In genomic region chr4:102343964-102344519, GRCh38 we compare ENCODE assay signal across 8 cellular contexts.
DNase-seq lines count a peak whose midpoint lies in the region; ATAC-seq and FAIRE-seq lines count a peak whose summit lies in the region.
"Had no signal": no experiment of that assay in that cellular context is flagged by ENCODE, and none has a peak within 500 bp of the region (broad histone marks: within the 10 kb centered on the region; RNA-seq: fewer than 3 reads in every experiment).

No MANE protein-coding gene starts in this region.

- peak; percentile 56 for DNase-seq in NCI-H2029 treated with DMSO at 0.1 percent for 48 hours (lab: John Stamatoyannopoulos, UW)
- DNase-seq in activated naive CD8-positive, alpha-beta T cell treated with anti-CD3 and anti-CD28 coated beads, Interleukin-2, amount 50 U/mL, for 24 hours: no peak
- peak; percentile 1 to 70 for DNase-seq in stimulated activated CD4-positive, alpha-beta T cell treated with anti-CD3 and anti-CD28 coated beads, Interleukin-4, amount 100 ng/mL, for 4 hours
- no peak for DNase-seq in NCI-H146 treated with DMSO at 0.1 percent for 48 hours (lab: John Stamatoyannopoulos, UW; ENCODE audit: unreplicated experiment)

- peak overlapping the region; percentile 98 for H3K27ac Mint-ChIP-seq in activated naive CD8-positive, alpha-beta T cell treated with anti-CD3 and anti-CD28 coated beads, Interleukin-2, amount 50 U/mL, for 24 hours

- H3K27me3 Mint-ChIP-seq in activated naive CD8-positive, alpha-beta T cell treated with anti-CD3 and anti-CD28 coated beads, Interleukin-2, amount 50 U/mL, for 24 hours: no peaks in the 10 kb centered on the region

- H3K9me3 Mint-ChIP-seq in activated naive CD8-positive, alpha-beta T cell treated with anti-CD3 and anti-CD28 coated beads, Interleukin-2, amount 50 U/mL, for 24 hours: no peaks in the 10 kb centered on the region

- H3K36me3 Mint-ChIP-seq in activated naive CD8-positive, alpha-beta T cell treated with anti-CD3 and anti-CD28 coated beads, Interleukin-2, amount 50 U/mL, for 24 hours (ENCODE audit: low read depth): peaks cover 32% of the 10 kb centered on the region

- ATAC-seq in GM18520 (IDR thresholded peaks at IDR 0.05; ENCODE audit: unreplicated experiment) (peak; percentile 1), HG02678 (IDR thresholded peaks at IDR 0.05; ENCODE audit: unreplicated experiment) (peak; percentile 36)
- peak; percentile 32 for ATAC-seq in activated naive CD8-positive, alpha-beta T cell treated with anti-CD3 and anti-CD28 coated beads, Interleukin-2, amount 50 U/mL, for 24 hours

- H3K4me3 Mint-ChIP-seq in activated naive CD8-positive, alpha-beta T cell treated with anti-CD3 and anti-CD28 coated beads, Interleukin-2, amount 50 U/mL, for 24 hours: peak overlapping the region; percentile 90

- peaks cover 55% of the 10 kb centered on the region for H3K4me1 Mint-ChIP-seq in activated naive CD8-positive, alpha-beta T cell treated with anti-CD3 and anti-CD28 coated beads, Interleukin-2, amount 50 U/mL, for 24 hours

- FAIRE-seq in islet of Langerhans (lab: Jason Lieb, UNC): peak; percentile 24
- FAIRE-seq: colon had no signal

Comparison
In these comparisons a context has a peak if more than half of its experiments do, and no peak if none do; other contexts are left out.
1. DNase-seq: peak in NCI-H2029 treated with DMSO at 0.1 percent for 48 hours (single experiment) and stimulated activated CD4-positive, alpha-beta T cell treated with anti-CD3 and anti-CD28 coated beads, Interleukin-4, amount 100 ng/mL, for 4 hours (2 of 2); none in activated naive CD8-positive, alpha-beta T cell treated with anti-CD3 and anti-CD28 coated beads, Interleukin-2, amount 50 U/mL, for 24 hours (single experiment) and NCI-H146 treated with DMSO at 0.1 percent for 48 hours (single experiment).
2. Peak in every context shown above with its lines, with median percentiles within 50 percentile points of each other: ATAC-seq.